In the genomic region with DNA sequence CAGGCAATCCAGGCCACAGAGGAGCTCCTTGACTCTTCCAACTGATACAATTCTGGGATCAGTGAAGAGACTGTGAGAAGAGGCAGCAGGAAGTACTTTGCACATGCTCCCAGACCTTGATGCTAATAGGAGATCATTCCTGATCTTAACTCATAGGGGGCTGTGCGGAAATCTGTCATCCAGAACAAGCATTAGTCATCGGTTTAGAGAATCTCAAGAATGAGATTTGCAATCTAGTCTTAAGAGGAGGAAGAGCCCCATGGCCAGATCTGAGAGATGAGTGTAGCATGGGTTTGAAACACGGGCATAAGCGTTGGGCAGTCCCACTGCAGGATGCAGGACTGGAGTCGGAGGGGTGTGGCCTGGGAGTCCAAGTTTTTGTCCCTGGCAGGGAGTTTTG, we compare ENCODE assay signal across 1 cellular context.
TF ChIP-seq lines count a peak whose summit lies in the region.

No MANE protein-coding gene starts in this region.

TF ChIP-seq in H1, 55 proteins besides CTCF, POLR2A, EP300 and RAD21:
- TF ChIP-seq, protein P1, sequence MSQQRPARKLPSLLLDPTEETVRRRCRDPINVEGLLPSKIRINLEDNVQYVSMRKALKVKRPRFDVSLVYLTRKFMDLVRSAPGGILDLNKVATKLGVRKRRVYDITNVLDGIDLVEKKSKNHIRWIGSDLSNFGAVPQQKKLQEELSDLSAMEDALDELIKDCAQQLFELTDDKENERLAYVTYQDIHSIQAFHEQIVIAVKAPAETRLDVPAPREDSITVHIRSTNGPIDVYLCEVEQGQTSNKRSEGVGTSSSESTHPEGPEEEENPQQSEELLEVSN (IDR thresholded peaks at IDR 0.05), result no peak
- TF ChIP-seq NRF1 (IDR thresholded peaks at IDR 0.05; ENCODE audit: low read depth, low read length), result no peak
- no peak for TF ChIP-seq CBX5 (IDR thresholded peaks at IDR 0.05; ENCODE audit: low read depth, low read length)
- no peak for TF ChIP-seq BRCA1 (IDR thresholded peaks at IDR 0.05; ENCODE audit: low read depth, low read length)
- TF ChIP-seq RBBP5 (IDR thresholded peaks at IDR 0.05; ENCODE audit: borderline replicate concordance, low read depth, low read length), result no peak
- no peak for TF ChIP-seq SIN3A (conservative IDR thresholded peaks at IDR 0.05 in 1 of 2, IDR thresholded peaks at IDR 0.05 in 1 of 2; ENCODE audit: low read depth in 1 of 2, low read length in 2 of 2)
- no peak for TF ChIP-seq SIRT6 (IDR thresholded peaks at IDR 0.05; ENCODE audit: low read length)
- no peak for TF ChIP-seq MAFK (IDR thresholded peaks at IDR 0.05; ENCODE audit: low read depth, low read length)
- no peak for TF ChIP-seq SRF (IDR thresholded peaks at IDR 0.05; ENCODE audit: low read depth, low read length)
- TF ChIP-seq, protein P2, sequence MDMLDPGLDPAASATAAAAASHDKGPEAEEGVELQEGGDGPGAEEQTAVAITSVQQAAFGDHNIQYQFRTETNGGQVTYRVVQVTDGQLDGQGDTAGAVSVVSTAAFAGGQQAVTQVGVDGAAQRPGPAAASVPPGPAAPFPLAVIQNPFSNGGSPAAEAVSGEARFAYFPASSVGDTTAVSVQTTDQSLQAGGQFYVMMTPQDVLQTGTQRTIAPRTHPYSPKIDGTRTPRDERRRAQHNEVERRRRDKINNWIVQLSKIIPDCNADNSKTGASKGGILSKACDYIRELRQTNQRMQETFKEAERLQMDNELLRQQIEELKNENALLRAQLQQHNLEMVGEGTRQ (IDR thresholded peaks at IDR 0.05; ENCODE audit: low read length), result no peak
- no peak for TF ChIP-seq KDM4A (IDR thresholded peaks at IDR 0.05; ENCODE audit: low read depth, low read length, severe bottlenecking)
- no peak for TF ChIP-seq POLR2AphosphoS5 (IDR thresholded peaks at IDR 0.05; ENCODE audit: low read depth, low read length)
- no peak for TF ChIP-seq SP4 (IDR thresholded peaks at IDR 0.05; ENCODE audit: low read length)
- no peak for TF ChIP-seq KDM5A (IDR thresholded peaks at IDR 0.05; ENCODE audit: low read length)
- TF ChIP-seq CBX8 (IDR thresholded peaks at IDR 0.05; ENCODE audit: borderline replicate concordance, low read depth, low read length), result no peak
